ENCODE assay signal across 10 cellular contexts in the genomic region with DNA sequence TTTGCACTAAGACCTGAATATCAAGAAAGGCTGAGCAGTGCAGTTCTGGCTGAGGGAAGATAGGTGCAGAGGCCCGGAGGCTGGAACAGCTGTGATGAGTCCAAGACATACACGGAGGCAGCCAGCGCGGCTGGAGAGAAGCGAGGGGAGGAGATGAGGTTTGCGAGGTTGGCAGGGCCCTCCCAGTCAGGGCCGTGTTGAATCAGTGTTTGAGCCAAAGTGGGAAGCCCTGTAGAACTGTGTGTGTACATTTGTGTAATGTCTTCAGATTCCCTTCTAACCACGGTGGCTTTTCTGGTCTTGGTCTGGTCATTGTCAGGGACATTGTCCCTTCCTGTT. TPM values are rescaled to one million over a fixed set of nuclear protein-coding genes. Genes with fewer than 3 reads are reported as not detected.
DNase-seq lines count a peak whose midpoint lies in the region; ATAC-seq and TF ChIP-seq lines count a peak whose summit lies in the region.
"Had no signal": no experiment of that assay in that cellular context is flagged by ENCODE, and none has a peak within 500 bp of the region (broad histone marks: within the 10 kb centered on the region; RNA-seq: fewer than 3 reads in every experiment).

No MANE protein-coding gene starts in this region.

- 55 to 60% (median 57%) methylated on average over 8 of the region's 8 CpGs for WGBS in spleen, 5 donors

- in situ Hi-C loops in brain microvascular endothelial cell (cut with HindIII; ENCODE audit: low pct_ligation_motif_present, low sequenced_read_pairs) = no loop called here

- H3K36me3 Mint-ChIP-seq in Calu3 (ENCODE audit: insufficient read depth, unreplicated experiment) = peaks cover 8% of the 10 kb centered on the region

- no peak for TF ChIP-seq CTCF in brain microvascular endothelial cell (IDR thresholded peaks at IDR 0.05; ENCODE audit: low read depth, low read length, missing control alignments)
- TF ChIP-seq CTCF in spleen (IDR thresholded peaks at IDR 0.05 in 8 of 11, conservative IDR thresholded peaks at IDR 0.05 in 3 of 11) = no peak
- no peak for TF ChIP-seq CTCF in Calu3 (IDR thresholded peaks at IDR 0.05; ENCODE audit: unreplicated experiment)

- H3K9me3 Mint-ChIP-seq in Calu3 (ENCODE audit: low read depth, unreplicated experiment) = no peaks in the 10 kb centered on the region

- H3K4me1 Mint-ChIP-seq in Calu3 (ENCODE audit: low read depth, unreplicated experiment) = peaks cover 65% of the 10 kb centered on the region

- TF ChIP-seq POLR2A in spleen (IDR thresholded peaks at IDR 0.05) = no peak

- BruUV-seq in Calu3 (replicated peaks; lab: Mats Ljungman, UMichigan) = no TSS peak

- intact Hi-C loops in left ventricle myocardium superior (cut with micrococcal nuclease) = no loop called here
- intact Hi-C loops in spleen (cut with DNase I; ENCODE audit: low total_unique reads) = no loop called here
- intact Hi-C loops in Calu3 (cut with micrococcal nuclease; ENCODE audit: unreplicated experiment) = no loop called here

- CTCF ChIA-PET in Calu3 (lab: Charles Lee) = no interaction called here

- H3K27ac ChIP-seq in brain microvascular endothelial cell (no peak overlapping the region), spleen (peak overlapping the region in 7 of 8 donors; percentile 12 to 84 (median 71))
- H3K27ac ChIP-seq: neutrophil had no signal

- H3K36me3 ChIP-seq in brain microvascular endothelial cell (replicated peaks) (no peaks in the 10 kb centered on the region), spleen (peaks cover 0 to 21% (median 0%) of the 10 kb centered on the region in 6 donors)
- H3K36me3 ChIP-seq: neutrophil had no signal

- H3K27ac Mint-ChIP-seq in Calu3 (ENCODE audit: unreplicated experiment) = no peak overlapping the region

- no peaks in the 10 kb centered on the region for H3K27me3 Mint-ChIP-seq in Calu3 (ENCODE audit: unreplicated experiment)

- DNase-seq in GOT3 (lab: John Stamatoyannopoulos, UW) (peak; percentile 9), brain microvascular endothelial cell (peak; percentile 5), left ventricle myocardium superior (peak; percentile 68), spleen (no peak), Calu3 (no peak), NCI-H1048 (lab: John Stamatoyannopoulos, UW) (no peak), nucleus accumbens (lab: John Stamatoyannopoulos, UW) (no peak)
- DNase-seq: activated gamma-delta T cell had no signal

- H3K4me3 ChIP-seq in brain microvascular endothelial cell (ENCODE audit: low read depth, low read length) (no peak overlapping the region), spleen (no peak overlapping the region)

- H3K9me3 ChIP-seq in spleen = no peaks in the 10 kb centered on the region
- H3K9me3 ChIP-seq: neutrophil had no signal

- no peak overlapping the region for H3K4me3 Mint-ChIP-seq in Calu3 (ENCODE audit: low read depth, unreplicated experiment)

- peak; percentile 70 for ATAC-seq in left ventricle myocardium superior
- ATAC-seq in HG02623 (IDR thresholded peaks at IDR 0.05; ENCODE audit: unreplicated experiment) = no peak

- H3K4me1 ChIP-seq in spleen = peaks cover 5 to 78% (median 41%) of the 10 kb centered on the region in 6 donors

- H3K27me3 ChIP-seq in brain microvascular endothelial cell (replicated peaks) (no peaks in the 10 kb centered on the region), spleen (replicated peaks in 1 of 7) (no peaks in the 10 kb centered on the region)
- H3K27me3 ChIP-seq: neutrophil had no signal

RNA-seq across cellular contexts. Expression of gene PAK4, which starts 34.9 kb away (rescaled TPM):
- 17.4 TPM for total RNA-seq in left ventricle myocardium superior
- 10 to 100 TPM in 6 of 7 donors, 1 to 10 TPM in 1; 9.5 to 27.8 (median 19.8) TPM for total RNA-seq in spleen
- 10 to 100 TPM in 1 of 3 donors, 1 to 10 TPM in 2; 5.2 to 13.4 (median 7.7) TPM for polyA plus RNA-seq in spleen
- total RNA-seq in Calu3 (2022) = 75.7 and 89.2 TPM in 2 replicates

RNA-seq across cellular contexts. Expression of gene NCCRP1, which starts 36.3 kb away (rescaled TPM):
- total RNA-seq in left ventricle myocardium superior (not detected), spleen (under 1 TPM in 2 of 7 donors, not detected in 5; 0.13 to 0.28 TPM), Calu3 (2022) (2.0 and 2.1 TPM in 2 replicates)
- 1 to 10 TPM in 1 of 3 donors, under 1 TPM in 2; 0.12 to 1.7 (median 0.19) TPM for polyA plus RNA-seq in spleen

RNA-seq across cellular contexts. Expression of gene SYCN, which starts 43.6 kb away (rescaled TPM):
- total RNA-seq in left ventricle myocardium superior = not detected
- total RNA-seq in spleen = not detected
- polyA plus RNA-seq in spleen = not detected
- not detected in 2 replicates for total RNA-seq in Calu3 (2022)

Comparison
In these comparisons a context has a peak if more than half of its experiments do, and no peak if none do; other contexts are left out.
1. DNase-seq: peak in GOT3 (single experiment), brain microvascular endothelial cell (single experiment) and left ventricle myocardium superior (single experiment); none in spleen (single experiment), Calu3 (single experiment), NCI-H1048 (single experiment) and nucleus accumbens (0 of 56).